Comparison of ENCODE assay signal across 12 cellular contexts in genomic region chr6:127813682-127814027, GRCh38.
"Had no signal": no experiment of that assay in that cellular context is flagged by ENCODE, and none has a peak within 500 bp of the region (broad histone marks: within the 10 kb centered on the region; RNA-seq: fewer than 3 reads in every experiment).

No MANE protein-coding gene starts in this region.

- DNase-seq: activated CD4-positive, alpha-beta T cell treated with anti-CD3 and anti-CD28 coated beads, Interleukin-2, amount 50 U/mL, for 1 hour; activated gamma-delta T cell treated with Interleukin-2 at 50 U/mL for 16 hours; brain microvascular endothelial cell; cerebellar nuclear complex; islet precursor cell; mammary epithelial cell; stimulated activated CD4-positive, alpha-beta T cell treated with anti-CD3 and anti-CD28 coated beads, Interleukin-12 subunit alpha, Interleukin-12 subunit beta, amount 100 ng/mL, for 4 hours had no signal

- ATAC-seq: gastroesophageal sphincter, left lobe of liver had no signal

- H3K9me3 ChIP-seq: gastroesophageal sphincter, thoracic aorta had no signal

- H3K27me3 ChIP-seq: brain microvascular endothelial cell, gastroesophageal sphincter had no signal

- H3K4me3 ChIP-seq: gastroesophageal sphincter, thoracic aorta had no signal

- H3K27ac ChIP-seq: brain microvascular endothelial cell, gastroesophageal sphincter, thoracic aorta, VCaP had no signal

- H3K4me3 Mint-ChIP-seq: dendritic cell treated with granulocyte-macrophage colony-stimulating factor and Interleukin-4, amounts not matched to agents 40 ng/mL and 50 ng/mL, for 4 days had no signal

- H3K36me3 ChIP-seq: brain microvascular endothelial cell, gastroesophageal sphincter, thoracic aorta had no signal

- H3K27ac Mint-ChIP-seq: dendritic cell treated with granulocyte-macrophage colony-stimulating factor and Interleukin-4, amounts not matched to agents 40 ng/mL and 50 ng/mL, for 4 days had no signal

- H3K9me3 Mint-ChIP-seq: dendritic cell treated with granulocyte-macrophage colony-stimulating factor and Interleukin-4, amounts not matched to agents 40 ng/mL and 50 ng/mL, for 4 days had no signal

- H3K4me1 ChIP-seq: gastroesophageal sphincter had no signal

- H3K27me3 Mint-ChIP-seq: dendritic cell treated with granulocyte-macrophage colony-stimulating factor and Interleukin-4, amounts not matched to agents 40 ng/mL and 50 ng/mL, for 4 days had no signal
